8 cellular contexts compared by ENCODE assay signal in genomic region chr5:96896285-96896711, GRCh38. TPM values are rescaled to one million over a fixed set of nuclear protein-coding genes. Genes with fewer than 3 reads are reported as not detected.
DNase-seq lines count a peak whose midpoint lies in the region; ATAC-seq and TF ChIP-seq lines count a peak whose summit lies in the region.

No MANE protein-coding gene starts in this region.

- H3K27ac ChIP-seq in BLaER1, result 0 out of 2 replicates have a peak overlapping the region, but pooled peaks have one; percentile 8
- no peak overlapping the region for H3K27ac ChIP-seq in neural progenitor cell
- H3K27ac ChIP-seq in hepatocyte, result no peak overlapping the region

- whole genome bisulfite sequencing in hepatocyte (ENCODE audit: low lambda C conversion rate, missing lambda C conversion rate), result 97% methylated on average over 4 of the region's 4 CpGs

- TF ChIP-seq CTCF in neural progenitor cell (IDR thresholded peaks at IDR 0.05) (no peak), hepatocyte (IDR thresholded peaks at IDR 0.05; ENCODE audit: poor library complexity) (no peak)

- no peaks in the 10 kb centered on the region for H3F3A ChIP-seq in neural progenitor cell (ENCODE audit: low read depth)

- H3K4me1 ChIP-seq in BLaER1, result peaks cover 17% of the 10 kb centered on the region
- peaks cover 7% of the 10 kb centered on the region for H3K4me1 ChIP-seq in neural progenitor cell
- H3K4me1 ChIP-seq in hepatocyte (ENCODE audit: insufficient read depth), result no peaks in the 10 kb centered on the region

- peak overlapping the region; percentile 82 for H3K4me3 Mint-ChIP-seq in activated T-helper 2 cell treated with anti-CD3 and anti-CD28 coated beads, Interferon-gamma antibody, Interleukin-2, Interleukin-4, amounts not matched to agents 10 μg/mL and 5 μg/mL and 100 μg/mL, durations not matched to agents 14 hours and 24 hours and 36 hours (ENCODE audit: low read depth)
- no peak overlapping the region for H3K4me3 Mint-ChIP-seq in neural progenitor cell

- peaks cover 79% of the 10 kb centered on the region for H3K36me3 Mint-ChIP-seq in activated T-helper 2 cell treated with anti-CD3 and anti-CD28 coated beads, Interferon-gamma antibody, Interleukin-2, Interleukin-4, amounts not matched to agents 10 μg/mL and 5 μg/mL and 100 μg/mL, durations not matched to agents 14 hours and 24 hours and 36 hours (ENCODE audit: low read depth)
- no peaks in the 10 kb centered on the region for H3K36me3 Mint-ChIP-seq in neural progenitor cell

- H2AFZ ChIP-seq in neural progenitor cell (replicated peaks) (no peak overlapping the region), hepatocyte (no peak overlapping the region)

- H3K9me3 ChIP-seq in BLaER1 (no peaks in the 10 kb centered on the region), neural progenitor cell (ENCODE audit: low read depth) (no peaks in the 10 kb centered on the region), hepatocyte (ENCODE audit: low read depth) (no peaks in the 10 kb centered on the region)

- peaks cover 70% of the 10 kb centered on the region for H3K36me3 ChIP-seq in BLaER1
- no peaks in the 10 kb centered on the region for H3K36me3 ChIP-seq in neural progenitor cell
- H3K36me3 ChIP-seq in hepatocyte (replicated peaks; ENCODE audit: insufficient read depth, low read depth), result no peaks in the 10 kb centered on the region

- peak overlapping the region; percentile 96 for H3K27ac Mint-ChIP-seq in activated T-helper 2 cell treated with anti-CD3 and anti-CD28 coated beads, Interferon-gamma antibody, Interleukin-2, Interleukin-4, amounts not matched to agents 10 μg/mL and 5 μg/mL and 100 μg/mL, durations not matched to agents 14 hours and 24 hours and 36 hours
- no peak overlapping the region for H3K27ac Mint-ChIP-seq in neural progenitor cell

- no peaks in the 10 kb centered on the region for H4K20me1 ChIP-seq in BLaER1
- no peaks in the 10 kb centered on the region for H4K20me1 ChIP-seq in neural progenitor cell (ENCODE audit: low read depth)
- H4K20me1 ChIP-seq in hepatocyte (ENCODE audit: insufficient read depth, poor library complexity, severe bottlenecking), result no peaks in the 10 kb centered on the region

- H3K9me3 Mint-ChIP-seq in activated T-helper 2 cell treated with anti-CD3 and anti-CD28 coated beads, Interferon-gamma antibody, Interleukin-2, Interleukin-4, amounts not matched to agents 10 μg/mL and 5 μg/mL and 100 μg/mL, durations not matched to agents 14 hours and 24 hours and 36 hours, result no peaks in the 10 kb centered on the region
- no peaks in the 10 kb centered on the region for H3K9me3 Mint-ChIP-seq in neural progenitor cell

- no peak overlapping the region for H3K4me3 ChIP-seq in BLaER1
- H3K4me3 ChIP-seq in neural progenitor cell, result no peak overlapping the region
- H3K4me3 ChIP-seq in hepatocyte, result no peak overlapping the region

- H3K9me2 ChIP-seq in hepatocyte (replicated peaks; ENCODE audit: insufficient read depth), result no peaks in the 10 kb centered on the region

- no peak overlapping the region for H3K9ac ChIP-seq in BLaER1
- no peak overlapping the region for H3K9ac ChIP-seq in neural progenitor cell

- no peaks in the 10 kb centered on the region for H3K27me3 ChIP-seq in BLaER1
- H3K27me3 ChIP-seq in neural progenitor cell, result no peaks in the 10 kb centered on the region
- no peaks in the 10 kb centered on the region for H3K27me3 ChIP-seq in hepatocyte

- peak; percentile 39 for DNase-seq in activated T-helper 2 cell treated with anti-CD3 and anti-CD28 coated beads, Interferon-gamma antibody, Interleukin-2, Interleukin-4, amounts not matched to agents 10 μg/mL and 5 μg/mL and 100 μg/mL, durations not matched to agents 14 hours and 24 hours and 36 hours (ENCODE audit: low spot score)
- no peak for DNase-seq in NCI-H2196 treated with DMSO at 0.1 percent for 48 hours (lab: John Stamatoyannopoulos, UW; ENCODE audit: unreplicated experiment)
- DNase-seq in neural progenitor cell (ENCODE audit: low spot score), result no peak
- DNase-seq in NCI-H1417 (lab: John Stamatoyannopoulos, UW), result no peak
- no peak for DNase-seq in hepatocyte (ENCODE audit: low spot score)

- H3K79me2 ChIP-seq in neural progenitor cell (ENCODE audit: low read depth), result no peaks in the 10 kb centered on the region
- no peaks in the 10 kb centered on the region for H3K79me2 ChIP-seq in hepatocyte

- peaks cover 50% of the 10 kb centered on the region for H3K4me1 Mint-ChIP-seq in activated T-helper 2 cell treated with anti-CD3 and anti-CD28 coated beads, Interferon-gamma antibody, Interleukin-2, Interleukin-4, amounts not matched to agents 10 μg/mL and 5 μg/mL and 100 μg/mL, durations not matched to agents 14 hours and 24 hours and 36 hours (ENCODE audit: low read depth)
- H3K4me1 Mint-ChIP-seq in neural progenitor cell, result peaks cover 6% of the 10 kb centered on the region

- H3K4me2 ChIP-seq in BLaER1 (peak overlapping the region; percentile 53), neural progenitor cell (no peak overlapping the region), hepatocyte (no peak overlapping the region)

- no peaks in the 10 kb centered on the region for H3K27me3 Mint-ChIP-seq in activated T-helper 2 cell treated with anti-CD3 and anti-CD28 coated beads, Interferon-gamma antibody, Interleukin-2, Interleukin-4, amounts not matched to agents 10 μg/mL and 5 μg/mL and 100 μg/mL, durations not matched to agents 14 hours and 24 hours and 36 hours (ENCODE audit: low read depth)
- H3K27me3 Mint-ChIP-seq in neural progenitor cell (ENCODE audit: insufficient read depth, low read depth), result no peaks in the 10 kb centered on the region

- intact Hi-C loops in activated T-helper 2 cell treated with anti-CD3 and anti-CD28 coated beads, Interferon-gamma antibody, Interleukin-2, Interleukin-4, amounts not matched to agents 10 μg/mL and 5 μg/mL and 100 μg/mL, durations not matched to agents 14 hours and 24 hours and 36 hours (cut with micrococcal nuclease), result loop anchor here (1.0 to 10.0 kb wide), 7 partner anchors 10 to 231 kb away; partner anchors contain the start of genes CAST and ERAP2

- ATAC-seq in GM19395 (IDR thresholded peaks at IDR 0.05; ENCODE audit: unreplicated experiment) (peak; percentile 93), HG03196 (IDR thresholded peaks at IDR 0.05; ENCODE audit: unreplicated experiment) (peak; percentile 85)

RNA-seq across cellular contexts. Expression of gene ERAP2, which starts 20.0 kb away (rescaled TPM):
- 46.8 and 49.3 TPM in 2 replicates for total RNA-seq in activated T-helper 2 cell treated with anti-CD3 and anti-CD28 coated beads, Interferon-gamma antibody, Interleukin-2, Interleukin-4, amounts not matched to agents 10 μg/mL and 5 μg/mL and 100 μg/mL, durations not matched to agents 14 hours and 24 hours and 36 hours
- total RNA-seq in neural progenitor cell (ENCODE audit: low replicate concordance) (not detected in 2 replicates), hepatocyte (0.56 and 0.87 TPM in 2 replicates)
- 1.5 and 2.0 TPM in 2 replicates for polyA plus RNA-seq in hepatocyte

RNA-seq across cellular contexts. Expression of gene LNPEP, which starts 39.6 kb away (rescaled TPM):
- 37.5 and 37.9 TPM in 2 replicates for total RNA-seq in activated T-helper 2 cell treated with anti-CD3 and anti-CD28 coated beads, Interferon-gamma antibody, Interleukin-2, Interleukin-4, amounts not matched to agents 10 μg/mL and 5 μg/mL and 100 μg/mL, durations not matched to agents 14 hours and 24 hours and 36 hours
- total RNA-seq in neural progenitor cell (ENCODE audit: low replicate concordance) (7.0 and 19.6 TPM in 2 replicates), hepatocyte (32.6 and 46.8 TPM in 2 replicates)
- 4.9 and 7.1 TPM in 2 replicates for polyA plus RNA-seq in hepatocyte

Comparison
In these comparisons a context has a peak if more than half of its experiments do, and no peak if none do; other contexts are left out.
1. RNA of gene ERAP2, which starts 20.0 kb away (total RNA-seq): 46.8 to 49.3 TPM in activated T-helper 2 cell treated with anti-CD3 and anti-CD28 coated beads, Interferon-gamma antibody, Interleukin-2, Interleukin-4, amounts not matched to agents 10 μg/mL and 5 μg/mL and 100 μg/mL, durations not matched to agents 14 hours and 24 hours and 36 hours; 0.56 to 0.87 TPM in hepatocyte and not detected in neural progenitor cell; every median in the first group is over 10 times any median in the second.